ENCODE assay signal across 1 cellular context in the genomic region with DNA sequence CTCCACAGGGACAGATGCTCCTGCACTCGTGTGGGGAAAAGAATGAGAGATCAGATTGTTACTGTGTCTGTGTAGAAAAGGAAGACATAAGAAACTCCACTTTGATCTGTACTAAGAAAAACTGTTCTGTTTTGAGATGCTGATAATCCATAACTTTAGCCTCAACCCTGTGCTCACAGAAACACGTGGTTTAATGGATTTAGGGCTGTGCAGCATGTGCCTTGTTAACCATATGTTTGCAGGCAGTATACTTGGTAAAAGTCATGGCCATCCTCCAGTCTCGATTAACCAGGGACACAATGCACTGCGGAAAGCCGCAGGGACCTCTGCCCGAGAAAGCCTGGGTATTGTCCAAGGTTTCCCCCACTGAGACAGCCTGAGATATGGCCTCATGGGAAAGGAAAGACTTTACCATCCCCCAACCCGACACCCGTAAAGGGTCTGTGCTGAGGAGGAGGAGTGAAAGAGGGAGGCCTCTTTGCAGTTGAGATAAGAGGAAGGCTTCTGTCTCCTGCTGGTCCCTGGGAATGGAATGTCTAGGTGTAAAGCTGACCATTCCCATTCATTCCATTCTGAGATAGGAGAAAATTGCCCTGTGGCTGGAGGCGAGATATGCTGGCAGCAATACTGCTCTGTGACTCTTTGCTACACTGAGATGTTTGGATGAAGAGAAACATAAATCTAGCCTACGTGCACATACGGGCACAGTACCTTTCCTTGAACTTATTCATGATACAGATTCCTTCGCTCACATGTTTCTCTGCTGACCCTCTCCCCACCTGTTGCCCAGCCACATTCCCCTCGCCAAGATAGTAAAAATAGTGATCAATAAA.
TF ChIP-seq lines count a peak whose summit lies in the region.

No MANE protein-coding gene starts in this region.

TF ChIP-seq in HepG2, 621 proteins besides CTCF, POLR2A, EP300 and RAD21:
- TF ChIP-seq, protein P1, sequence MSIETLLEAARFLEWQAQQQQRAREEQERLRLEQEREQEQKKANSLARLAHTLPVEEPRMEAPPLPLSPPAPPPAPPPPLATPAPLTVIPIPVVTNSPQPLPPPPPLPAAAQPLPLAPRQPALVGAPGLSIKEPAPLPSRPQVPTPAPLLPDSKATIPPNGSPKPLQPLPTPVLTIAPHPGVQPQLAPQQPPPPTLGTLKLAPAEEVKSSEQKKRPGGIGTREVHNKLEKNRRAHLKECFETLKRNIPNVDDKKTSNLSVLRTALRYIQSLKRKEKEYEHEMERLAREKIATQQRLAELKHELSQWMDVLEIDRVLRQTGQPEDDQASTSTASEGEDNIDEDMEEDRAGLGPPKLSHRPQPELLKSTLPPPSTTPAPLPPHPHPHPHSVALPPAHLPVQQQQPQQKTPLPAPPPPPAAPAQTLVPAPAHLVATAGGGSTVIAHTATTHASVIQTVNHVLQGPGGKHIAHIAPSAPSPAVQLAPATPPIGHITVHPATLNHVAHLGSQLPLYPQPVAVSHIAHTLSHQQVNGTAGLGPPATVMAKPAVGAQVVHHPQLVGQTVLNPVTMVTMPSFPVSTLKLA (IDR thresholded peaks at IDR 0.05) = peak; percentile 99
